Comparison of ENCODE assay signal across 26 cellular contexts in the genomic region with DNA sequence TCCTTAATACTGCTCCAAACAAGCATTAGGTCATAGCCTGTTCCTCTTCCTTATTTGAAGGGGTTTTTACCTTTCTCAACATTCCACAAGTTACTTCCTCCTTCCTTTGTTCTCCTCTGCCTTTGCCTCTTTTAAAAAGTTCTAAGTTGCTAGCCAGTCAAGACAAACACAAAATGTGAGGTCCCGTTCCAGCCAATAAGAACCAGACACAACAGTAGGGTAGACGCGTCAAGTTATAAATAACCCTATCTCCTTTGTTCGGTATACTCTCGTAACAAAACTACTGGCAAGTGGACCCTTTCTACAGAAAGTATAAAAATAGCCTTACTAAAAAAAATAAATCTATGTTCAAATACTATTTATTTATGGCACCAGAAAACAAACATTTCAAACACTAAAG. TPM values are rescaled to one million over a fixed set of nuclear protein-coding genes. Genes with fewer than 3 reads are reported as not detected.
"Had no signal": no experiment of that assay in that cellular context is flagged by ENCODE, and none has a peak within 500 bp of the region (broad histone marks: within the 10 kb centered on the region; RNA-seq: fewer than 3 reads in every experiment).

No MANE protein-coding gene starts in this region.

- H3K4me1 ChIP-seq: vagina had no signal

- H3K27me3 Mint-ChIP-seq: activated naive CD8-positive, alpha-beta T cell treated with anti-CD3 and anti-CD28 coated beads, Interleukin-2, amount 50 U/mL, for 24 hours had no signal

- H3K27ac Mint-ChIP-seq: activated CD8-positive, alpha-beta T cell treated with anti-CD3 and anti-CD28 coated beads, Interleukin-2, amount 10 ng/mL, durations not matched to agents 7 days and 5 days; activated naive CD8-positive, alpha-beta T cell treated with anti-CD3 and anti-CD28 coated beads, Interleukin-2, amount 50 U/mL, for 24 hours; activated T-helper 1 cell treated with anti-CD3 and anti-CD28 coated beads, Interleukin-12 subunit alpha, Interleukin-12 subunit beta, Interleukin-2, Interleukin-4 antibody, amounts not matched to agents 30 ng/mL and 10 ng/mL and 1 ng/mL, durations not matched to agents 14 hours and 24 hours and 36 hours; dendritic cell treated with granulocyte-macrophage colony-stimulating factor and Interleukin-4, amounts not matched to agents 40 ng/mL and 50 ng/mL, for 4 days; naive thymus-derived CD8-positive, alpha-beta T cell; stimulated activated memory B cell treated with anti-CD40 and anti-IgM and Interleukin-4, amounts not matched to agents 10 μg/mL and 1 μg/mL and 100 μg/mL, for 72 hours had no signal

- H3K36me3 ChIP-seq: cardiac muscle cell, ovary, vagina had no signal

- H3K27ac ChIP-seq: cardiac muscle cell, ovary, vagina had no signal

- ATAC-seq: activated CD8-positive, alpha-beta T cell treated with anti-CD3 and anti-CD28 coated beads, Interleukin-2, amount 10 ng/mL, durations not matched to agents 7 days and 5 days; activated naive CD8-positive, alpha-beta T cell treated with anti-CD3 and anti-CD28 coated beads, Interleukin-2, amount 50 U/mL, for 24 hours; naive thymus-derived CD8-positive, alpha-beta T cell; sciatic nerve; stimulated activated memory B cell treated with anti-CD40 and anti-IgM and Interleukin-4, amounts not matched to agents 10 μg/mL and 1 μg/mL and 100 μg/mL, for 72 hours had no signal

- H3K4me3 Mint-ChIP-seq: activated CD8-positive, alpha-beta T cell treated with anti-CD3 and anti-CD28 coated beads, Interleukin-2, amount 10 ng/mL, durations not matched to agents 7 days and 5 days; activated naive CD8-positive, alpha-beta T cell treated with anti-CD3 and anti-CD28 coated beads, Interleukin-2, amount 50 U/mL, for 24 hours; activated T-helper 1 cell treated with anti-CD3 and anti-CD28 coated beads, Interleukin-12 subunit alpha, Interleukin-12 subunit beta, Interleukin-2, Interleukin-4 antibody, amounts not matched to agents 30 ng/mL and 10 ng/mL and 1 ng/mL, durations not matched to agents 14 hours and 24 hours and 36 hours; dendritic cell treated with granulocyte-macrophage colony-stimulating factor and Interleukin-4, amounts not matched to agents 40 ng/mL and 50 ng/mL, for 4 days; naive thymus-derived CD8-positive, alpha-beta T cell; stimulated activated memory B cell treated with anti-CD40 and anti-IgM and Interleukin-4, amounts not matched to agents 10 μg/mL and 1 μg/mL and 100 μg/mL, for 72 hours had no signal

- H3K4me1 Mint-ChIP-seq: activated naive CD8-positive, alpha-beta T cell treated with anti-CD3 and anti-CD28 coated beads, Interleukin-2, amount 50 U/mL, for 24 hours; naive thymus-derived CD8-positive, alpha-beta T cell; stimulated activated memory B cell treated with anti-CD40 and anti-IgM and Interleukin-4, amounts not matched to agents 10 μg/mL and 1 μg/mL and 100 μg/mL, for 72 hours had no signal

- H3K4me3 ChIP-seq: cardiac muscle cell, ovary, vagina had no signal

- H3K36me3 Mint-ChIP-seq: stimulated activated memory B cell treated with anti-CD40 and anti-IgM and Interleukin-4, amounts not matched to agents 10 μg/mL and 1 μg/mL and 100 μg/mL, for 72 hours had no signal

- H3K9me3 ChIP-seq: ovary, vagina had no signal

- H3K27me3 ChIP-seq: cardiac muscle cell, ovary, vagina had no signal

- H3K9me3 Mint-ChIP-seq: activated naive CD8-positive, alpha-beta T cell treated with anti-CD3 and anti-CD28 coated beads, Interleukin-2, amount 50 U/mL, for 24 hours; activated T-helper 1 cell treated with anti-CD3 and anti-CD28 coated beads, Interleukin-12 subunit alpha, Interleukin-12 subunit beta, Interleukin-2, Interleukin-4 antibody, amounts not matched to agents 30 ng/mL and 10 ng/mL and 1 ng/mL, durations not matched to agents 14 hours and 24 hours and 36 hours; dendritic cell treated with granulocyte-macrophage colony-stimulating factor and Interleukin-4, amounts not matched to agents 40 ng/mL and 50 ng/mL, for 4 days had no signal

- DNase-seq: activated CD4-positive, alpha-beta T cell treated with anti-CD3 and anti-CD28 coated beads for 1 hour; activated CD4-positive, alpha-beta T cell treated with anti-CD3 and anti-CD28 coated beads, Interleukin-2, amount 50 U/mL, for 1 hour; activated CD8-positive, alpha-beta T cell treated with anti-CD3 and anti-CD28 coated beads, Interleukin-2, amount 10 ng/mL, durations not matched to agents 7 days and 5 days; activated gamma-delta T cell; activated naive CD4-positive, alpha-beta T cell treated with anti-CD3 and anti-CD28 coated beads, Interleukin-2, amount 50 U/mL, for 16 hours; activated naive CD8-positive, alpha-beta T cell treated with anti-CD3 and anti-CD28 coated beads, Interleukin-2, amount 50 U/mL, for 24 hours; effector CD4-positive, alpha-beta T cell; erythroblast; foreskin fibroblast; hypothalamus; naive thymus-derived CD8-positive, alpha-beta T cell; ovary; small intestine; stimulated activated CD4-positive, alpha-beta T cell treated with anti-CD3 and anti-CD28 coated beads, Interleukin-15, amount 100 ng/mL, for 24 hours; T-helper 1 cell; trophoblast cell had no signal

RNA-seq across cellular contexts. Expression of a gene that starts 6.3 kb away (rescaled TPM):
- total RNA-seq: activated CD8-positive, alpha-beta T cell treated with anti-CD3 and anti-CD28 coated beads, Interleukin-2, amount 10 ng/mL, durations not matched to agents 7 days and 5 days; chondrocyte; fibroblast of lung; glomerular endothelial cell; lung microvascular endothelial cell; naive thymus-derived CD8-positive, alpha-beta T cell; sciatic nerve had no signal
- polyA plus RNA-seq: fibroblast of lung; naive thymus-derived CD8-positive, alpha-beta T cell had no signal

RNA-seq across cellular contexts. Expression of a gene that starts 57.5 kb away (rescaled TPM):
- total RNA-seq: activated CD8-positive, alpha-beta T cell treated with anti-CD3 and anti-CD28 coated beads, Interleukin-2, amount 10 ng/mL, durations not matched to agents 7 days and 5 days; activated T-helper 1 cell treated with anti-CD3 and anti-CD28 coated beads, Interleukin-12 subunit alpha, Interleukin-12 subunit beta, Interleukin-2, Interleukin-4 antibody, amounts not matched to agents 30 ng/mL and 10 ng/mL and 1 ng/mL, durations not matched to agents 14 hours and 24 hours and 36 hours; vagina had no signal
